ENCODE assay signal across 9 cellular contexts in genomic region chr16:88770459-88771293, GRCh38. TPM values are rescaled to one million over a fixed set of nuclear protein-coding genes. Genes with fewer than 3 reads are reported as not detected.
DNase-seq lines count a peak whose midpoint lies in the region; ATAC-seq, FAIRE-seq and TF ChIP-seq lines count a peak whose summit lies in the region.
"Had no signal": no experiment of that assay in that cellular context is flagged by ENCODE, and none has a peak within 500 bp of the region (broad histone marks: within the 10 kb centered on the region; RNA-seq: fewer than 3 reads in every experiment).

No MANE protein-coding gene starts in this region.

- H3K4me1 ChIP-seq in GM12878 (ENCODE audit: control insufficient read depth, insufficient read depth, low read length) (peaks cover 28% of the 10 kb centered on the region), transverse colon (peaks cover 70 to 86% (median 81%) of the 10 kb centered on the region in 4 donors)

- POLR2A ChIA-PET in GM12878 (lab: Charles Lee) = interaction anchor here (0.7 kb wide), 1 partner anchor 52 kb away, joined by 6 read pairs; no protein-coding TSS in a partner anchor

- intact Hi-C loops in GM12878 (cut with micrococcal nuclease; ENCODE audit: unreplicated experiment) = no loop called here
- intact Hi-C loops in transverse colon (cut with DNase I; ENCODE audit: low total_unique reads) = no loop called here
- intact Hi-C loops in activated CD4-positive, alpha-beta T cell treated with anti-CD3 and anti-CD28 coated beads, Interleukin-2, amount 10 ng/mL, durations not matched to agents 24 days and 14 days (cut with micrococcal nuclease) = no loop called here

- H2AFZ ChIP-seq in GM12878 (ENCODE audit: control insufficient read depth, low read depth, low read length) = peak overlapping the region; percentile 23; the same call in 1 of the 2 replicates

- TF ChIP-seq RAD21 in GM12878 (IDR thresholded peaks at IDR 0.05; ENCODE audit: insufficient read depth, low read depth, low read length) = no peak

- no peak overlapping the region for H3K4me3 Mint-ChIP-seq in activated CD4-positive, alpha-beta T cell treated with anti-CD3 and anti-CD28 coated beads, Interleukin-2, amount 10 ng/mL, durations not matched to agents 24 days and 14 days

- no peaks in the 10 kb centered on the region for H3K9me3 Mint-ChIP-seq in activated CD4-positive, alpha-beta T cell treated with anti-CD3 and anti-CD28 coated beads, Interleukin-2, amount 10 ng/mL, durations not matched to agents 24 days and 14 days

- 79% methylated on average over 42 of the region's 42 CpGs for WGBS in GM12878 (ENCODE audit: insufficient coverage, insufficient replicate concordance, low lambda C conversion rate, missing lambda C conversion rate)
- WGBS in transverse colon (ENCODE audit: low coverage in 1 of 2), 2 donors = 24% methylated on average over 33 of the region's 42 CpGs; no CpG with 5 or more reads in 1 of the 2 donors

- FAIRE-seq in GM12878 (lab: Jason Lieb, UNC) = no peak
- FAIRE-seq: A204.1 had no signal

- H3K36me3 ChIP-seq in GM12878 (ENCODE audit: control insufficient read depth in 2 of 2, insufficient read depth in 2 of 2, low read length in 1 of 2) = peaks cover 3 to 4% of the 10 kb centered on the region in 2 experiments; a peak in 2 of 4 replicates
- no peaks in the 10 kb centered on the region for H3K36me3 ChIP-seq in transverse colon

- DNase-seq in NCI-H1417 (lab: John Stamatoyannopoulos, UW) (peak; percentile 31 to 66 (median 38)), NCI-H1417 treated with DMSO at 0.1 percent for 48 hours (lab: John Stamatoyannopoulos, UW) (no peak), NCI-H226 (peak; percentile 48), GM12878 (ENCODE audit: low read depth, low spot score) (no peak), left lobe of liver (ENCODE audit: low spot score) (no peak), transverse colon (peak; percentile 75), EL (no peak)
- DNase-seq in activated CD4-positive, alpha-beta T cell treated with anti-CD3 and anti-CD28 coated beads, Interleukin-2, amount 10 ng/mL, durations not matched to agents 24 days and 14 days = no peak

- TF ChIP-seq EP300 in GM12878 (IDR thresholded peaks at IDR 0.05; ENCODE audit: borderline replicate concordance in 1 of 2, control insufficient read depth in 1 of 2, low read depth in 2 of 2, low read length in 2 of 2) = no peak
- no peak for TF ChIP-seq EP300 in transverse colon (IDR thresholded peaks at IDR 0.05; ENCODE audit: low read depth)

- no peak overlapping the region for H3K4me3 ChIP-seq in GM12878
- H3K4me3 ChIP-seq in transverse colon = peak overlapping the region in 3 of 4 donors; percentile 5 to 23 (median 19)

- H3K27ac Mint-ChIP-seq in activated CD4-positive, alpha-beta T cell treated with anti-CD3 and anti-CD28 coated beads, Interleukin-2, amount 10 ng/mL, durations not matched to agents 24 days and 14 days = no peak overlapping the region

- peak overlapping the region; percentile 48; the same call in 1 of the 2 replicates for H3K4me2 ChIP-seq in GM12878 (ENCODE audit: control insufficient read depth, insufficient read depth)

- H3K9me3 ChIP-seq in GM12878 (replicated peaks; ENCODE audit: control insufficient read depth, insufficient read depth, low read length) = no peaks in the 10 kb centered on the region
- no peaks in the 10 kb centered on the region for H3K9me3 ChIP-seq in transverse colon

- H3K27me3 Mint-ChIP-seq in activated CD4-positive, alpha-beta T cell treated with anti-CD3 and anti-CD28 coated beads, Interleukin-2, amount 10 ng/mL, durations not matched to agents 24 days and 14 days = no peaks in the 10 kb centered on the region

- SMC1A ChIA-PET in GM12878 (lab: Charles Lee; ENCODE audit: uncharacterized antibody, unreplicated experiment) = interaction anchor here (1.1 kb wide), 1 partner anchor 12 kb away, joined by 4 read pairs; no protein-coding TSS in a partner anchor

- H3K27ac ChIP-seq in GM12878 (ENCODE audit: control insufficient read depth, insufficient read depth) (no peak overlapping the region), transverse colon (peak overlapping the region; percentile 82 to 93 (median 90))

- H3K4me1 Mint-ChIP-seq in activated CD4-positive, alpha-beta T cell treated with anti-CD3 and anti-CD28 coated beads, Interleukin-2, amount 10 ng/mL, durations not matched to agents 24 days and 14 days = peaks cover 10% of the 10 kb centered on the region

- in situ Hi-C loops in GM12878 (cut with MboI) (no loop called here), transverse colon (cut with MboI; ENCODE audit: low pct_ligation_motif_present in 1 of 4, low pct_unique_long_range_greater_than_20kb in 1 of 4, low sequenced_read_pairs in 3 of 4) (no loop called here)

- H3K9ac ChIP-seq in GM12878 (ENCODE audit: control insufficient read depth, insufficient read depth, low read length) = no peak overlapping the region

- H3K36me3 Mint-ChIP-seq in activated CD4-positive, alpha-beta T cell treated with anti-CD3 and anti-CD28 coated beads, Interleukin-2, amount 10 ng/mL, durations not matched to agents 24 days and 14 days (ENCODE audit: low read depth) = peaks cover 2% of the 10 kb centered on the region

- no peak for TF ChIP-seq POLR2A in GM12878 (IDR thresholded peaks at IDR 0.05; ENCODE audit: low read depth, low read length)
- TF ChIP-seq POLR2A in transverse colon (IDR thresholded peaks at IDR 0.05) = peak; percentile 9

- peaks cover 64% of the 10 kb centered on the region for H3K79me2 ChIP-seq in GM12878 (ENCODE audit: control insufficient read depth, insufficient read depth, low read length)

- TF ChIP-seq CTCF in GM12878 (IDR thresholded peaks at IDR 0.05 in 2 of 3, conservative IDR thresholded peaks at IDR 0.05 in 1 of 3; ENCODE audit: control insufficient read depth in 2 of 3, extremely low read depth in 1 of 3, insufficient read depth in 1 of 3, low read depth in 3 of 3, low read length in 3 of 3) (no peak), transverse colon (IDR thresholded peaks at IDR 0.05) (no peak)

- peak; percentile 42 for ATAC-seq in GM12878
- peak; percentile 25 for ATAC-seq in left lobe of liver

- no TSS peak for BruUV-seq in GM12878 (replicated peaks; lab: Mats Ljungman, UMichigan)

- CTCF ChIA-PET in GM12878 (lab: Yijun Ruan, JAX) = interaction anchor here (1.3 kb wide), 1 partner anchor 26 kb away, joined by 5 read pairs; no protein-coding TSS in a partner anchor

- RAD21 ChIA-PET in GM12878 (lab: Charles Lee; ENCODE audit: unreplicated experiment) = no interaction called here

- no peaks in the 10 kb centered on the region; the same call in 1 of the 2 replicates for H4K20me1 ChIP-seq in GM12878 (ENCODE audit: control insufficient read depth, insufficient read depth)

- no peaks in the 10 kb centered on the region for H3K27me3 ChIP-seq in GM12878 (replicated peaks in 1 of 2; ENCODE audit: control insufficient read depth in 2 of 2, insufficient read depth in 2 of 2, low read length in 1 of 2)
- no peaks in the 10 kb centered on the region for H3K27me3 ChIP-seq in transverse colon

RNA-seq across cellular contexts. Expression of gene PIEZO1, which starts 14.3 kb away (rescaled TPM):
- total RNA-seq in GM12878 (2013; cell fraction: nucleolus; rRNA removed) = 218 and 234 TPM in 2 replicates
- total RNA-seq in GM12878 (2014; rRNA removed) (96.3 and 106 TPM in 2 replicates), GM12878 (2014; rRNA removed; fragmentation: Illumina TruSeq; extraction: Trizol) (21.8 and 30.6 TPM in 2 replicates), GM12878 (2021) (146 and 169 TPM in 2 replicates), left lobe of liver (67.8 TPM), transverse colon (100 to 1,000 TPM; 133 to 546 (median 179) TPM)
- 55.6 TPM for polyA plus RNA-seq in GM12878 (2011; ENCODE audit: low read depth)
- polyA plus RNA-seq in GM12878 (2011; rRNA removed) (15.2 and 28.0 TPM in 2 replicates), GM12878 (2014; fragmentation: Illumina TruSeq; extraction: Trizol) (17.0 and 39.9 TPM in 2 replicates), GM12878 (2014; fragmentation: Nextera tagmentation; extraction: Ambion mirVana) (1 to 10 TPM; 1.3 to 7.2 TPM), GM12878 (2014; rRNA removed) (116 and 167 TPM in 2 replicates), GM12878 (2016; fragmentation: Nextera tagmentation; extraction: Ambion mirVana) (10 to 100 TPM; 31.1 to 35.6 TPM)
- polyA plus RNA-seq in GM12878 (2011; cell fraction: cytosol; rRNA removed) = 47.6 and 77.5 TPM in 2 replicates
- 493 and 679 TPM in 2 replicates for polyA plus RNA-seq in GM12878 (2011; cell fraction: nucleus; rRNA removed)
- 77.9 and 106 TPM in 2 replicates for polyA plus RNA-seq in GM12878 (2012)
- polyA minus RNA-seq in GM12878 (2011; rRNA and poly(A)+ RNA removed) = 39.4 and 60.9 TPM in 2 replicates
- polyA minus RNA-seq in GM12878 (2011; cell fraction: cytosol; rRNA and poly(A)+ RNA removed) = 27.0 and 30.1 TPM in 2 replicates
- polyA minus RNA-seq in GM12878 (2011; cell fraction: nucleus; rRNA and poly(A)+ RNA removed) = 81.4 and 144 TPM in 2 replicates
- 219 and 226 TPM in 2 replicates for total RNA-seq in activated CD4-positive, alpha-beta T cell treated with anti-CD3 and anti-CD28 coated beads, Interleukin-2, amount 10 ng/mL, durations not matched to agents 24 days and 14 days

RNA-seq across cellular contexts. Expression of gene CDT1, which starts 32.9 kb away (rescaled TPM):
- 10.9 and 14.9 TPM in 2 replicates for total RNA-seq in GM12878 (2013; cell fraction: nucleolus; rRNA removed)
- total RNA-seq in GM12878 (2014; rRNA removed) (40.4 and 59.3 TPM in 2 replicates), GM12878 (2014; rRNA removed; fragmentation: Illumina TruSeq; extraction: Trizol) (6.5 and 8.5 TPM in 2 replicates), GM12878 (2021) (87.6 and 90.0 TPM in 2 replicates), left lobe of liver (0.50 TPM), transverse colon (10 to 100 TPM in 1 of 4 donors, 1 to 10 TPM in 2, not detected in 1; 3.8 to 12.5 (median 6.7) TPM)
- 8.4 TPM for polyA plus RNA-seq in GM12878 (2011; ENCODE audit: low read depth)
- polyA plus RNA-seq in GM12878 (2011; rRNA removed) (3.3 and 9.0 TPM in 2 replicates), GM12878 (2014; fragmentation: Illumina TruSeq; extraction: Trizol) (1.3 and 4.3 TPM in 2 replicates), GM12878 (2014; fragmentation: Nextera tagmentation; extraction: Ambion mirVana) (1 to 10 TPM in 1 of 2 experiments, under 1 TPM in 1; 0.50 to 1.9 TPM), GM12878 (2014; rRNA removed) (37.7 and 58.6 TPM in 2 replicates), GM12878 (2016; fragmentation: Nextera tagmentation; extraction: Ambion mirVana) (10 to 100 TPM in 1 of 2 experiments, 1 to 10 TPM in 1; 5.7 to 41.3 TPM)
- 24.4 and 33.2 TPM in 2 replicates for polyA plus RNA-seq in GM12878 (2011; cell fraction: cytosol; rRNA removed)
- 26.7 and 44.2 TPM in 2 replicates for polyA plus RNA-seq in GM12878 (2011; cell fraction: nucleus; rRNA removed)
- polyA plus RNA-seq in GM12878 (2012) = 39.9 and 49.2 TPM in 2 replicates
- polyA minus RNA-seq in GM12878 (2011; rRNA and poly(A)+ RNA removed) = 8.9 and 34.4 TPM in 2 replicates
- polyA minus RNA-seq in GM12878 (2011; cell fraction: cytosol; rRNA and poly(A)+ RNA removed) = 37.6 and 54.5 TPM in 2 replicates
- polyA minus RNA-seq in GM12878 (2011; cell fraction: nucleus; rRNA and poly(A)+ RNA removed) = 8.5 and 22.1 TPM in 2 replicates
- total RNA-seq in activated CD4-positive, alpha-beta T cell treated with anti-CD3 and anti-CD28 coated beads, Interleukin-2, amount 10 ng/mL, durations not matched to agents 24 days and 14 days = 93.2 and 98.3 TPM in 2 replicates

RNA-seq across cellular contexts. Expression of gene APRT, which starts 41.1 kb away (rescaled TPM):
- total RNA-seq in GM12878 (2013; cell fraction: nucleolus; rRNA removed) = 39.3 and 42.6 TPM in 2 replicates
- total RNA-seq in GM12878 (2014; rRNA removed) = 308 and 348 TPM in 2 replicates
- 106 and 113 TPM in 2 replicates for total RNA-seq in GM12878 (2014; rRNA removed; fragmentation: Illumina TruSeq; extraction: Trizol)
- total RNA-seq in GM12878 (2021) = 219 and 234 TPM in 2 replicates
- polyA plus RNA-seq in GM12878 (2011; ENCODE audit: low read depth) = 71.1 TPM
- 39.6 and 95.7 TPM in 2 replicates for polyA plus RNA-seq in GM12878 (2011; rRNA removed)
- 75.8 and 141 TPM in 2 replicates for polyA plus RNA-seq in GM12878 (2011; cell fraction: cytosol; rRNA removed)
- 107 and 109 TPM in 2 replicates for polyA plus RNA-seq in GM12878 (2011; cell fraction: nucleus; rRNA removed)
- 148 and 153 TPM in 2 replicates for polyA plus RNA-seq in GM12878 (2012)
- polyA plus RNA-seq in GM12878 (2014; fragmentation: Illumina TruSeq; extraction: Trizol) = 8.6 and 46.2 TPM in 2 replicates
- polyA plus RNA-seq in GM12878 (2014; fragmentation: Nextera tagmentation; extraction: Ambion mirVana) = 100 to 1,000 TPM in 1 of 2 experiments, 10 to 100 TPM in 1; 30.6 to 100 TPM
- 278 and 338 TPM in 2 replicates for polyA plus RNA-seq in GM12878 (2014; rRNA removed)
- 100 to 1,000 TPM; 446 to 495 TPM for polyA plus RNA-seq in GM12878 (2016; fragmentation: Nextera tagmentation; extraction: Ambion mirVana)
- polyA minus RNA-seq in GM12878 (2011; rRNA and poly(A)+ RNA removed) = 11.7 and 28.6 TPM in 2 replicates
- 42.0 and 50.9 TPM in 2 replicates for polyA minus RNA-seq in GM12878 (2011; cell fraction: cytosol; rRNA and poly(A)+ RNA removed)
- polyA minus RNA-seq in GM12878 (2011; cell fraction: nucleus; rRNA and poly(A)+ RNA removed) = 22.0 and 30.6 TPM in 2 replicates
- 68.9 TPM for total RNA-seq in left lobe of liver
- total RNA-seq in transverse colon = 100 to 1,000 TPM in 2 of 4 donors, 10 to 100 TPM in 2; 81.6 to 221 (median 149) TPM
- total RNA-seq in activated CD4-positive, alpha-beta T cell treated with anti-CD3 and anti-CD28 coated beads, Interleukin-2, amount 10 ng/mL, durations not matched to agents 24 days and 14 days = 312 and 314 TPM in 2 replicates

Comparison
In these comparisons a context has a peak if more than half of its experiments do, and no peak if none do; other contexts are left out.
1. DNase-seq: peak in NCI-H1417 (3 of 3), NCI-H226 (single experiment) and transverse colon (single experiment); none in NCI-H1417 treated with DMSO at 0.1 percent for 48 hours (single experiment), GM12878 (single experiment), left lobe of liver (single experiment), EL (single experiment) and activated CD4-positive, alpha-beta T cell treated with anti-CD3 and anti-CD28 coated beads, Interleukin-2, amount 10 ng/mL, durations not matched to agents 24 days and 14 days (single experiment).